Comparison of ENCODE assay signal across 8 cellular contexts in genomic region chr7:141073641-141074161, GRCh38. TPM values are rescaled to one million over a fixed set of nuclear protein-coding genes. Genes with fewer than 3 reads are reported as not detected.
DNase-seq lines count a peak whose midpoint lies in the region; ATAC-seq and TF ChIP-seq lines count a peak whose summit lies in the region.

TMEM178B (plus strand) TSS chr7:141074064.

- H3K27ac ChIP-seq in caudate nucleus (ENCODE audit: low read depth, low read length) (peak within 1 kb of the TSS; percentile 16), liver (ENCODE audit: low read depth in 1 of 2, low read length in 2 of 2) (no peak within 1 kb of the TSS), thoracic aorta (no peak within 1 kb of the TSS)

- no peaks in the 10 kb centered on the region for H3K9me3 ChIP-seq in liver (ENCODE audit: control insufficient read depth in 4 of 4, low read length in 3 of 4)
- no peaks in the 10 kb centered on the region for H3K9me3 ChIP-seq in thoracic aorta

- in situ Hi-C loops in GM13977 (cut with MboI; ENCODE audit: low pct_unique_long_range_greater_than_20kb, low sequenced_read_pairs, unreplicated experiment): no loop called here

- ATAC-seq in thoracic aorta (ENCODE audit: insufficient number of reproducible peaks, low FRiP score, low read depth): no peak
- ATAC-seq in GM19455 (IDR thresholded peaks at IDR 0.05; ENCODE audit: unreplicated experiment): no peak

- H3K4me3 ChIP-seq in liver (ENCODE audit: low read depth in 1 of 3, low read length in 3 of 3): peak within 1 kb of the TSS in 2 of 3 donors; percentile 58 to 64
- H3K4me3 ChIP-seq in thoracic aorta: peak within 1 kb of the TSS; percentile 67

- H3K4me1 ChIP-seq in liver (ENCODE audit: control insufficient read depth in 4 of 4, insufficient read depth in 4 of 4, low read length in 3 of 4): peaks cover 16 to 38% (median 35%) of the 10 kb centered on the region in 4 donors
- H3K4me1 ChIP-seq in thoracic aorta (ENCODE audit: control insufficient read depth in 1 of 2, low read depth in 2 of 2): peaks cover 9 to 36% of the 10 kb centered on the region in 2 donors

- no peak for TF ChIP-seq RAD21 in liver (IDR thresholded peaks at IDR 0.05)

- TF ChIP-seq CTCF in GM13977 (IDR thresholded peaks at IDR 0.05; ENCODE audit: extremely low read depth, insufficient read depth, missing control alignments) (no peak), liver (IDR thresholded peaks at IDR 0.05; ENCODE audit: low read depth, low read length, missing input control) (no peak), thoracic aorta (IDR thresholded peaks at IDR 0.05) (no peak)

- DNase-seq in GM13977 (ENCODE audit: low spot score): peak; percentile 45
- DNase-seq in NCI-H2227 (lab: John Stamatoyannopoulos, UW; ENCODE audit: unreplicated experiment): peak; percentile 57
- DNase-seq in caudate nucleus (lab: John Stamatoyannopoulos, UW): peak in 13 of 61 donors; percentile 14 to 65 (median 34)
- DNase-seq in thoracic aorta (ENCODE audit: low spot score): no peak
- no peak for DNase-seq in LoVo (ENCODE audit: low spot score)
- no peak for DNase-seq in hippocampal formation (lab: John Stamatoyannopoulos, UW)

- H3K27me3 ChIP-seq in liver (ENCODE audit: control insufficient read depth in 4 of 4, insufficient read depth in 4 of 4, low read length in 3 of 4) (peaks cover 3 to 30% (median 13%) of the 10 kb centered on the region in 4 donors), thoracic aorta (replicated peaks; ENCODE audit: insufficient read depth) (peaks cover 5% of the 10 kb centered on the region)

- H3K36me3 ChIP-seq in liver (ENCODE audit: control insufficient read depth in 4 of 4, insufficient read depth in 3 of 4, low read depth in 1 of 4, low read length in 3 of 4) (no peaks in the 10 kb centered on the region), thoracic aorta (no peaks in the 10 kb centered on the region)

- H3K9ac ChIP-seq in liver (ENCODE audit: low read depth in 1 of 2, low read length in 2 of 2): no peak within 1 kb of the TSS

- 2% methylated on average over 47 of the region's 47 CpGs for WGBS in liver

TF ChIP-seq in liver, 16 proteins besides CTCF, POLR2A, EP300 and RAD21:
- TF ChIP-seq FOXA1 (IDR thresholded peaks at IDR 0.05): no peak
- TF ChIP-seq TAF1 (conservative IDR thresholded peaks at IDR 0.05): no peak
- TF ChIP-seq EGR1 (IDR thresholded peaks at IDR 0.05; ENCODE audit: low read depth in 2 of 2): no peak
- no peak for TF ChIP-seq FOXA2 (IDR thresholded peaks at IDR 0.05)
- no peak for TF ChIP-seq HNF4A (conservative IDR thresholded peaks at IDR 0.05)
- no peak for TF ChIP-seq NR2F2 (IDR thresholded peaks at IDR 0.05)

RNA-seq across cellular contexts. Expression of gene TMEM178B, which starts in this region (rescaled TPM):
- total RNA-seq in liver (under 1 TPM; under 0.01 TPM), thoracic aorta (under 1 TPM; 0.92 to 0.95 TPM)
- under 1 TPM in 1 of 2 donors, not detected in 1; 0.02 TPM for polyA plus RNA-seq in liver

Comparison
In these comparisons a context has a peak if more than half of its experiments do, and no peak if none do; other contexts are left out.
1. DNase-seq: peak in GM13977 (single experiment) and NCI-H2227 (single experiment); none in thoracic aorta (single experiment), LoVo (single experiment) and hippocampal formation (0 of 2).